ENCODE assay signal across 17 cellular contexts in genomic region chr20:19909696-19910095, GRCh38.
DNase-seq lines count a peak whose midpoint lies in the region; ATAC-seq, FAIRE-seq and TF ChIP-seq lines count a peak whose summit lies in the region.
"Had no signal": no experiment of that assay in that cellular context is flagged by ENCODE, and none has a peak within 500 bp of the region (broad histone marks: within the 10 kb centered on the region; RNA-seq: fewer than 3 reads in every experiment).

No MANE protein-coding gene starts in this region.

- intact Hi-C loops in Panc1 (cut with micrococcal nuclease; ENCODE audit: unreplicated experiment): no loop called here
- intact Hi-C loops in cardiac septum (cut with DNase I): loop anchor here (5.0 kb wide), 1 partner anchor 38 kb away; no protein-coding TSS in a partner anchor

- no peak for FAIRE-seq in urothelium cell line (lab: Jason Lieb, UNC)
- FAIRE-seq: colon, GM12892, TTC549 had no signal

- CTCF ChIA-PET in Panc1 (lab: Charles Lee) (no interaction called here), T-cell (lab: Charles Lee) (no interaction called here)
- CTCF ChIA-PET in activated CD8-positive, alpha-beta memory T cell treated with anti-CD3 and anti-CD28 coated beads, Interleukin-2, amount 10 ng/mL, durations not matched to agents 7 days and 5 days (lab: Charles Lee): no interaction called here

- H3K4me3 ChIP-seq in Panc1 (ENCODE audit: low read depth in 2 of 2, low read length in 2 of 2): no peak overlapping the region

- peaks cover 10% of the 10 kb centered on the region for H3K4me1 ChIP-seq in Panc1 (ENCODE audit: control insufficient read depth, insufficient read depth, low read length)

- POLR2A ChIA-PET in Panc1 (lab: Charles Lee): no interaction called here
- POLR2A ChIA-PET in T-cell (lab: Charles Lee): no interaction called here

- no peaks in the 10 kb centered on the region for H3K36me3 ChIP-seq in Panc1 (ENCODE audit: control insufficient read depth, insufficient read depth, low read length)
- H3K36me3 ChIP-seq: neutrophil had no signal

- ATAC-seq in Panc1 (no peak), T-cell (replicated peaks in 1 of 4) (no peak)
- ATAC-seq in activated CD8-positive, alpha-beta memory T cell treated with anti-CD3 and anti-CD28 coated beads, Interleukin-2, amount 10 ng/mL, durations not matched to agents 7 days and 5 days: no peak

- H3K4me3 Mint-ChIP-seq in activated CD8-positive, alpha-beta memory T cell treated with anti-CD3 and anti-CD28 coated beads, Interleukin-2, amount 10 ng/mL, durations not matched to agents 7 days and 5 days: no peak overlapping the region
- H3K4me3 Mint-ChIP-seq in T-cell (no peak overlapping the region), osteocyte (ENCODE audit: unreplicated experiment) (no peak overlapping the region)
- H3K4me3 Mint-ChIP-seq: activated naive CD8-positive, alpha-beta T cell; H9 had no signal

- H3K27ac Mint-ChIP-seq in activated CD8-positive, alpha-beta memory T cell treated with anti-CD3 and anti-CD28 coated beads, Interleukin-2, amount 10 ng/mL, durations not matched to agents 7 days and 5 days: no peak overlapping the region
- no peak overlapping the region for H3K27ac Mint-ChIP-seq in T-cell
- H3K27ac Mint-ChIP-seq in osteocyte (ENCODE audit: unreplicated experiment): no peak overlapping the region
- H3K27ac Mint-ChIP-seq: activated naive CD8-positive, alpha-beta T cell had no signal

- TF ChIP-seq CTCF in Panc1 (IDR thresholded peaks at IDR 0.05) (no peak), osteocyte (IDR thresholded peaks at IDR 0.05) (no peak)

- H3K27me3 Mint-ChIP-seq in activated CD8-positive, alpha-beta memory T cell treated with anti-CD3 and anti-CD28 coated beads, Interleukin-2, amount 10 ng/mL, durations not matched to agents 7 days and 5 days: no peaks in the 10 kb centered on the region
- peaks cover 0 to 2% of the 10 kb centered on the region in 2 donors for H3K27me3 Mint-ChIP-seq in T-cell
- no peaks in the 10 kb centered on the region for H3K27me3 Mint-ChIP-seq in osteocyte (ENCODE audit: unreplicated experiment)

- no peaks in the 10 kb centered on the region for H3K9me3 ChIP-seq in Panc1 (ENCODE audit: control insufficient read depth, insufficient read depth, low read depth, low read length)
- H3K9me3 ChIP-seq: neutrophil had no signal

- peak overlapping the region; percentile 4; the same call in 1 of the 2 replicates for H3K27ac ChIP-seq in Panc1 (ENCODE audit: low read length)
- H3K27ac ChIP-seq: neutrophil had no signal

- in situ Hi-C loops in Panc1 (cut with HindIII; ENCODE audit: low pct_unique_long_range_greater_than_20kb, low sequenced_read_pairs): no loop called here

- BruUV-seq in Panc1 (replicated peaks; lab: Mats Ljungman, UMichigan): no TSS peak

- DNase-seq in AG20443 (ENCODE audit: low spot score): peak; percentile 73
- no peak for DNase-seq in Panc1 (ENCODE audit: low read depth, low spot score)
- peak; percentile 87 for DNase-seq in cardiac septum (ENCODE audit: low spot score)
- peak; percentile 10 for DNase-seq in occipital lobe (lab: John Stamatoyannopoulos, UW)
- no peak for DNase-seq in urothelium cell line (ENCODE audit: low spot score)
- no peak for DNase-seq in activated CD8-positive, alpha-beta memory T cell treated with anti-CD3 and anti-CD28 coated beads, Interleukin-2, amount 10 ng/mL, durations not matched to agents 7 days and 5 days
- no peak for DNase-seq in T-cell
- DNase-seq in osteocyte (ENCODE audit: extremely low spot score, unreplicated experiment): no peak
- DNase-seq: DND-41, H9, islet precursor cell, RPMI8226 had no signal

- H3K4me1 Mint-ChIP-seq in activated CD8-positive, alpha-beta memory T cell treated with anti-CD3 and anti-CD28 coated beads, Interleukin-2, amount 10 ng/mL, durations not matched to agents 7 days and 5 days: no peaks in the 10 kb centered on the region
- no peaks in the 10 kb centered on the region for H3K4me1 Mint-ChIP-seq in T-cell
- peaks cover 24% of the 10 kb centered on the region for H3K4me1 Mint-ChIP-seq in osteocyte (ENCODE audit: unreplicated experiment)
- H3K4me1 Mint-ChIP-seq: H9 had no signal

- H3K9me3 Mint-ChIP-seq in activated CD8-positive, alpha-beta memory T cell treated with anti-CD3 and anti-CD28 coated beads, Interleukin-2, amount 10 ng/mL, durations not matched to agents 7 days and 5 days (ENCODE audit: low read depth): no peaks in the 10 kb centered on the region
- no peaks in the 10 kb centered on the region for H3K9me3 Mint-ChIP-seq in T-cell
- H3K9me3 Mint-ChIP-seq in osteocyte (ENCODE audit: unreplicated experiment): no peaks in the 10 kb centered on the region
- H3K9me3 Mint-ChIP-seq: H9 had no signal

- H3K27me3 ChIP-seq in Panc1 (ENCODE audit: control insufficient read depth, insufficient read depth, low read length): no peaks in the 10 kb centered on the region
- H3K27me3 ChIP-seq: neutrophil had no signal

- no peaks in the 10 kb centered on the region for H3K36me3 Mint-ChIP-seq in activated CD8-positive, alpha-beta memory T cell treated with anti-CD3 and anti-CD28 coated beads, Interleukin-2, amount 10 ng/mL, durations not matched to agents 7 days and 5 days
- H3K36me3 Mint-ChIP-seq in T-cell: no peaks in the 10 kb centered on the region
- H3K36me3 Mint-ChIP-seq in osteocyte (ENCODE audit: unreplicated experiment): peaks cover 3% of the 10 kb centered on the region
- H3K36me3 Mint-ChIP-seq: activated naive CD8-positive, alpha-beta T cell had no signal

Comparison
In these comparisons a context has a peak if more than half of its experiments do, and no peak if none do; other contexts are left out.
1. DNase-seq: peak in AG20443 (single experiment), cardiac septum (single experiment) and occipital lobe (single experiment); none in Panc1 (single experiment), urothelium cell line (single experiment), activated CD8-positive, alpha-beta memory T cell treated with anti-CD3 and anti-CD28 coated beads, Interleukin-2, amount 10 ng/mL, durations not matched to agents 7 days and 5 days (single experiment), T-cell (0 of 34) and osteocyte (single experiment).